ENCODE assay signal across 8 cellular contexts in the genomic region with DNA sequence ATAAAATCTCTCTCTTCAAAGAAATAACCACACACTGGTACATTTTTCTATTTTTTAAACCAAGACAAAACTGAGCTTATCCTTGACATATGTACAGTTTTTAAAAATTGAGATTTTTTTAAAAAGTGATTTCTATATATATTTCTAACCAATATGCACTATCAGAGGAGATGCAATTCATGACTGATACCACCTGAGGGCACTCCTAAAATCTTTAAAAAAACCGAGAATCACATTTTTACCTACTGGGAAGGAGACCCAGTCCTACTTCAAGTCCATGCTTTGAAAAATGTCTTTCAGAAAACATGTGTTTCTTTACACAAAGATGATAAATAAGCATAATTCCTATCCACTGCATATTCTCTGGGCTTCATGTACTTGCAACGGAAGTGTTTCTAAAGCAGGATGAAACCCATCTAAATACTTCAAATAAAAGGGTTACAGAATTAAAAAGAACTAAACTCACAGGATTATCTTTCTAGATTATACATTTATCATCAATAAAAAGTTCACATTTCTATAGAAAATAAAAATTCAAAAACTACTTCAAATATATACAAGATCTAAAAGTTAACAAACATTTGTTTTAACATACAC.
DNase-seq lines count a peak whose midpoint lies in the region; ATAC-seq and TF ChIP-seq lines count a peak whose summit lies in the region.

No MANE protein-coding gene starts in this region.

- no peak for TF ChIP-seq POLR2A in body of pancreas (IDR thresholded peaks at IDR 0.05)

- WGBS in body of pancreas, 2 donors, result 28 to 34% methylated on average over 2 of the region's 2 CpGs

- H3K27ac ChIP-seq in body of pancreas (no peak overlapping the region), left lung (no peak overlapping the region)

- H3K36me3 ChIP-seq in body of pancreas (replicated peaks in 1 of 2; ENCODE audit: insufficient read depth in 1 of 2, low read depth in 2 of 2), result peaks cover 0 to 1% of the 10 kb centered on the region in 2 donors
- H3K36me3 ChIP-seq in left lung, result no peaks in the 10 kb centered on the region

- H3K4me1 ChIP-seq in body of pancreas, result peaks cover 6% of the 10 kb centered on the region
- H3K4me1 ChIP-seq in left lung, result no peaks in the 10 kb centered on the region

- intact Hi-C loops in body of pancreas (cut with DNase I), result no loop called here
- intact Hi-C loops in left lung (cut with DNase I), result no loop called here

- TF ChIP-seq CTCF in body of pancreas (IDR thresholded peaks at IDR 0.05) (peak; percentile 25 to 71 (median 61)), left lung (IDR thresholded peaks at IDR 0.05) (peak; percentile 38 to 64)

- H3K27me3 ChIP-seq in body of pancreas, result no peaks in the 10 kb centered on the region
- H3K27me3 ChIP-seq in left lung, result no peaks in the 10 kb centered on the region

- H3K9me3 ChIP-seq in body of pancreas (no peaks in the 10 kb centered on the region), left lung (peaks cover 0 to 3% of the 10 kb centered on the region in 2 donors)

- DNase-seq in Daoy (ENCODE audit: low read depth) (peak; percentile 8), LoVo (ENCODE audit: low spot score) (peak; percentile 27), body of pancreas (no peak), left lung (no peak), AG08396 (ENCODE audit: low spot score) (no peak)
- DNase-seq in NK-92 treated with Interleukin-12 subunit alpha and Interleukin-12 subunit beta, amount 100 ng/mL, for 24 hours (lab: John Stamatoyannopoulos, UW), result no peak

- H3K4me3 ChIP-seq in body of pancreas (no peak overlapping the region), left lung (no peak overlapping the region)

- ATAC-seq in body of pancreas (no peak), left lung (peak; percentile 73), HG03565 (IDR thresholded peaks at IDR 0.05; ENCODE audit: unreplicated experiment) (no peak), HG02571 (IDR thresholded peaks at IDR 0.05; ENCODE audit: unreplicated experiment) (no peak)

Comparison
In these comparisons a context has a peak if more than half of its experiments do, and no peak if none do; other contexts are left out.
1. DNase-seq: peak in Daoy (single experiment) and LoVo (single experiment); none in body of pancreas (0 of 4), left lung (0 of 2), NK-92 treated with Interleukin-12 subunit alpha and Interleukin-12 subunit beta, amount 100 ng/mL, for 24 hours (single experiment) and AG08396 (single experiment).